ENCODE assay signal across 4 cellular contexts in the genomic region with DNA sequence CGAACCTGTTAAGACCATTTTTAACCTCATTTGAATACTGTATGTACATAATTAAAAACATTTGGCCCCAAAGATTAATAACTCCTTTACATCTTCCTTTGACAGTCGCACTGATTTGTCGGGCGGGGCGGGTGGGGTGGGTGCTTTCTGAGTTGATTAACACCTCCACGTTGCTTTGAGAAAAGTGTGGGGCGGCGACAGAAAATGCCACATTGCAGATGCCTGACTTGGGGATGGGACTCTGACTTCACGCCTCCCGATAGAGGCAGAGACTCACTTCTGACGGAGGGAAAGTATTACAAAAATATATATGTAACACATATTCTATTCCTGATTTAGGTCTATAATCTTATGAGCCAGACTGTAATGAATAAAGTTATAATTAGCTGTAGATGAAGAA.
"Had no signal": no experiment of that assay in that cellular context is flagged by ENCODE, and none has a peak within 500 bp of the region (broad histone marks: within the 10 kb centered on the region; RNA-seq: fewer than 3 reads in every experiment).

No MANE protein-coding gene starts in this region.

- H3K27ac ChIP-seq: HL-60 had no signal

- H3K4me3 ChIP-seq: K562 had no signal

- H3K9me3 Mint-ChIP-seq: IgD-negative memory B cell had no signal

- H3K27ac Mint-ChIP-seq: IgD-negative memory B cell had no signal

- H3K4me3 Mint-ChIP-seq: IgD-negative memory B cell had no signal

- H3K36me3 Mint-ChIP-seq: IgD-negative memory B cell had no signal

- DNase-seq: IMR-90 had no signal
